In the genomic region with DNA sequence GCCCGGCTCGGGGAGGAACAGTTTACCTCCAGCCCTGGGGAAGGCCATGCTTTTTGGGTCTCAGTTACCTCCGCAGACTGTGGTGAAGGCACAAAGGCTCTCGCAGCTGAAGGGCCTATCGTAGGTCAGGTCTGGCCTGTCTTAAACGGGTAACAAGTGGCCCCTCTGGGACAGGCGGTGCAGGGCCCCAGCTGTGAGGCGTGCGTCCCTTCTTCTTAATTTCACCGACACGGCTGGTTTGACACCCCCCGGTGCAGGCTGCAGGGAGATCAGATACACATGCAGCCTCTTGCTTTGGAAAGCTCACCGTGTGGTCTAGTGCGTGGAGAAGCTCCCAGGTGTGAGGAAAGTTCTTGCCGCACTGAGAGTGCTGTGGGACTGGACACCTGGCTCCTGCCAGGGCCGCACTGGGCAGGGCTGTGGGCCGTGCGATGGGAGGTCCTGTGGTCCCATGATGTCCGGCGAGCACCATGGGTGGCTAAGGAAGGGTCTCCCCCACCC, we compare ENCODE assay signal across 1 cellular context.
TF ChIP-seq lines count a peak whose summit lies in the region.

No MANE protein-coding gene starts in this region.

TF ChIP-seq in H1, 55 proteins besides CTCF, POLR2A, EP300 and RAD21:
- TF ChIP-seq GTF2F1 (IDR thresholded peaks at IDR 0.05; ENCODE audit: borderline replicate concordance, low read depth, low read length) (no peak), SP4 (IDR thresholded peaks at IDR 0.05; ENCODE audit: low read length) (no peak), SIX5 (IDR thresholded peaks at IDR 0.05; ENCODE audit: low read depth, low read length) (no peak), CTBP2 (IDR thresholded peaks at IDR 0.05; ENCODE audit: borderline replicate concordance, insufficient read depth, insufficient read length, low read length) (no peak), SAP30 (IDR thresholded peaks at IDR 0.05; ENCODE audit: insufficient read depth, insufficient replicate concordance, low read length) (no peak), ZNF274 (IDR thresholded peaks at IDR 0.05; ENCODE audit: borderline replicate concordance, extremely low read depth, low read length) (no peak), POLR2AphosphoS5 (IDR thresholded peaks at IDR 0.05; ENCODE audit: low read depth, low read length) (no peak), TAF1 (IDR thresholded peaks at IDR 0.05; ENCODE audit: low read depth, low read length) (no peak), RXRA (IDR thresholded peaks at IDR 0.05; ENCODE audit: insufficient read depth, low read depth, low read length) (no peak), KDM4A (IDR thresholded peaks at IDR 0.05; ENCODE audit: low read depth, low read length, severe bottlenecking) (no peak), POU5F1 (IDR thresholded peaks at IDR 0.05; ENCODE audit: low read depth, low read length) (no peak), EGR1 (IDR thresholded peaks at IDR 0.05; ENCODE audit: borderline replicate concordance, low read depth, low read length) (no peak), KDM5A (IDR thresholded peaks at IDR 0.05; ENCODE audit: low read length) (no peak), RNF2 (IDR thresholded peaks at IDR 0.05; ENCODE audit: borderline replicate concordance, low read depth, low read length, missing control alignments, poor library complexity, severe bottlenecking) (no peak), KDM1A (IDR thresholded peaks at IDR 0.05; ENCODE audit: borderline replicate concordance, low read length) (no peak)
- TF ChIP-seq, protein P1, sequence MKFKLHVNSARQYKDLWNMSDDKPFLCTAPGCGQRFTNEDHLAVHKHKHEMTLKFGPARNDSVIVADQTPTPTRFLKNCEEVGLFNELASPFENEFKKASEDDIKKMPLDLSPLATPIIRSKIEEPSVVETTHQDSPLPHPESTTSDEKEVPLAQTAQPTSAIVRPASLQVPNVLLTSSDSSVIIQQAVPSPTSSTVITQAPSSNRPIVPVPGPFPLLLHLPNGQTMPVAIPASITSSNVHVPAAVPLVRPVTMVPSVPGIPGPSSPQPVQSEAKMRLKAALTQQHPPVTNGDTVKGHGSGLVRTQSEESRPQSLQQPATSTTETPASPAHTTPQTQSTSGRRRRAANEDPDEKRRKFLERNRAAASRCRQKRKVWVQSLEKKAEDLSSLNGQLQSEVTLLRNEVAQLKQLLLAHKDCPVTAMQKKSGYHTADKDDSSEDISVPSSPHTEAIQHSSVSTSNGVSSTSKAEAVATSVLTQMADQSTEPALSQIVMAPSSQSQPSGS (IDR thresholded peaks at IDR 0.05; ENCODE audit: low read length): no peak
- TF ChIP-seq, protein P2, sequence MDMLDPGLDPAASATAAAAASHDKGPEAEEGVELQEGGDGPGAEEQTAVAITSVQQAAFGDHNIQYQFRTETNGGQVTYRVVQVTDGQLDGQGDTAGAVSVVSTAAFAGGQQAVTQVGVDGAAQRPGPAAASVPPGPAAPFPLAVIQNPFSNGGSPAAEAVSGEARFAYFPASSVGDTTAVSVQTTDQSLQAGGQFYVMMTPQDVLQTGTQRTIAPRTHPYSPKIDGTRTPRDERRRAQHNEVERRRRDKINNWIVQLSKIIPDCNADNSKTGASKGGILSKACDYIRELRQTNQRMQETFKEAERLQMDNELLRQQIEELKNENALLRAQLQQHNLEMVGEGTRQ (IDR thresholded peaks at IDR 0.05; ENCODE audit: low read length): no peak
